Comparison of ENCODE assay signal across 10 cellular contexts in genomic region chr17:7309628-7310027, GRCh38. TPM values are rescaled to one million over a fixed set of nuclear protein-coding genes. Genes with fewer than 3 reads are reported as not detected.
DNase-seq lines count a peak whose midpoint lies in the region; ATAC-seq and TF ChIP-seq lines count a peak whose summit lies in the region.
"Had no signal": no experiment of that assay in that cellular context is flagged by ENCODE, and none has a peak within 500 bp of the region (broad histone marks: within the 10 kb centered on the region; RNA-seq: fewer than 3 reads in every experiment).

No MANE protein-coding gene starts in this region.

- intact Hi-C loops in CD14-positive monocyte (cut with micrococcal nuclease), result loop anchor here (2.0 to 10.0 kb wide), 5 partner anchors 19 to 375 kb away; partner anchors contain the start of genes PHF23 (in 2 of the 2), CTDNEP1 (in 1 of the 2), ELP5 (in 1 of the 2) and MPDU1 (in 1 of the 2)

- H3K4me3 Mint-ChIP-seq in CD14-positive monocyte (peak overlapping the region; percentile 85 to 93), chondrocyte (ENCODE audit: unreplicated experiment) (peak overlapping the region; percentile 85), nephron (peak overlapping the region; percentile 94 to 99 (median 97))

- H3K27ac Mint-ChIP-seq in CD14-positive monocyte, result peak overlapping the region; percentile 94 to 98 (median 98)
- peak overlapping the region; percentile 92 for H3K27ac Mint-ChIP-seq in chondrocyte (ENCODE audit: unreplicated experiment)
- H3K27ac Mint-ChIP-seq in nephron, result peak overlapping the region; percentile 92 to 99 (median 98)

- no peak for TF ChIP-seq POLR2A in GM18505 (IDR thresholded peaks at IDR 0.05; ENCODE audit: borderline replicate concordance, extremely low read depth, insufficient read depth, insufficient read length)

- ATAC-seq in GM18505 (IDR thresholded peaks at IDR 0.05; ENCODE audit: unreplicated experiment), result no peak

- H3K36me3 Mint-ChIP-seq in CD14-positive monocyte (peaks cover 48 to 54% of the 10 kb centered on the region in 2 donors), chondrocyte (ENCODE audit: low read depth) (peaks cover 37% of the 10 kb centered on the region), nephron (ENCODE audit: low read depth) (peaks cover 57% of the 10 kb centered on the region)

- DNase-seq in CD14-positive monocyte (ENCODE audit: low spot score) (no peak), LNCaP clone FGC (ENCODE audit: low read depth) (no peak), chondrocyte (ENCODE audit: low spot score) (no peak), retina (no peak), HuH-7 (ENCODE audit: low spot score) (no peak)
- no peak for DNase-seq in central memory CD4-positive, alpha-beta T cell
- DNase-seq: NCI-H526 had no signal

- H3K27me3 Mint-ChIP-seq in CD14-positive monocyte (ENCODE audit: low read depth in 3 of 3) (peaks cover 0 to 2% (median 0%) of the 10 kb centered on the region in 3 donors), chondrocyte (ENCODE audit: low read depth) (no peaks in the 10 kb centered on the region), nephron (ENCODE audit: low read depth) (no peaks in the 10 kb centered on the region)

- peak overlapping the region; percentile 66 for H3K4me3 ChIP-seq in LNCaP clone FGC (ENCODE audit: low read depth, low read length)

- no peaks in the 10 kb centered on the region for H3K9me3 Mint-ChIP-seq in CD14-positive monocyte
- H3K9me3 Mint-ChIP-seq in chondrocyte (ENCODE audit: low read depth), result no peaks in the 10 kb centered on the region
- H3K9me3 Mint-ChIP-seq in nephron, result no peaks in the 10 kb centered on the region

- no peak for TF ChIP-seq CTCF in CD14-positive monocyte (IDR thresholded peaks at IDR 0.05)
- no peak for TF ChIP-seq CTCF in LNCaP clone FGC (IDR thresholded peaks at IDR 0.05; ENCODE audit: control insufficient read depth, extremely low read depth, insufficient read depth)
- no peak for TF ChIP-seq CTCF in chondrocyte (IDR thresholded peaks at IDR 0.05)
- TF ChIP-seq CTCF in nephron (IDR thresholded peaks at IDR 0.05; ENCODE audit: unreplicated experiment in 3 of 3), result no peak

- H3K4me1 Mint-ChIP-seq in CD14-positive monocyte (peaks cover 43% of the 10 kb centered on the region), chondrocyte (ENCODE audit: low read depth) (peaks cover 51% of the 10 kb centered on the region), nephron (peaks cover 49% of the 10 kb centered on the region)

RNA-seq across cellular contexts. Expression of gene EIF5A, which starts 2.2 kb away (rescaled TPM):
- 100 to 1,000 TPM; 465 to 485 TPM for polyA plus RNA-seq in CD14-positive monocyte
- total RNA-seq in chondrocyte, result 364 to 494 TPM (median 376 TPM) in 3 replicates

RNA-seq across cellular contexts. Expression of gene GPS2, which starts 5.5 kb away (rescaled TPM):
- 10 to 100 TPM; 53.5 to 59.6 TPM for polyA plus RNA-seq in CD14-positive monocyte
- total RNA-seq in chondrocyte, result 43.9 to 64.9 TPM (median 55.3 TPM) in 3 replicates

RNA-seq across cellular contexts. Expression of gene YBX2, which starts 15.2 kb away (rescaled TPM):
- not detected for polyA plus RNA-seq in CD14-positive monocyte
- total RNA-seq in chondrocyte, result 0.56 to 0.57 TPM in 2 of 3 replicates, not detected in the other

RNA-seq across cellular contexts. Expression of gene NEURL4, which starts 19.5 kb away (rescaled TPM):
- under 1 TPM; 0.35 to 0.44 TPM for polyA plus RNA-seq in CD14-positive monocyte
- total RNA-seq in chondrocyte, result 28.0 to 43.3 TPM (median 32.4 TPM) in 3 replicates

RNA-seq across cellular contexts. Expression of gene ACAP1, which starts 26.7 kb away (rescaled TPM):
- 10 to 100 TPM; 32.1 to 40.5 TPM for polyA plus RNA-seq in CD14-positive monocyte
- total RNA-seq in chondrocyte, result 2.9 to 6.8 TPM (median 3.7 TPM) in 3 replicates
- total RNA-seq: myocyte had no signal
